In genomic region chr5:30498972-30499371, GRCh38 we compare ENCODE assay signal across 9 cellular contexts.
"Had no signal": no experiment of that assay in that cellular context is flagged by ENCODE, and none has a peak within 500 bp of the region (broad histone marks: within the 10 kb centered on the region; RNA-seq: fewer than 3 reads in every experiment).

No MANE protein-coding gene starts in this region.

- H3K4me3 ChIP-seq: GM23338, HAP-1, K562 had no signal

- DNase-seq: H7, HFFc6, IMR-90, KG1 had no signal

- H3K27ac ChIP-seq: HL-60 had no signal

- H2AFZ ChIP-seq: GM23338 had no signal

- H3K4me2 ChIP-seq: GM23338 had no signal

- FAIRE-seq: K562 had no signal

- H3K36me3 ChIP-seq: HAP-1 had no signal

- ATAC-seq: GM23338, HCT116, K562 had no signal
